ENCODE assay signal across 8 cellular contexts in the genomic region with DNA sequence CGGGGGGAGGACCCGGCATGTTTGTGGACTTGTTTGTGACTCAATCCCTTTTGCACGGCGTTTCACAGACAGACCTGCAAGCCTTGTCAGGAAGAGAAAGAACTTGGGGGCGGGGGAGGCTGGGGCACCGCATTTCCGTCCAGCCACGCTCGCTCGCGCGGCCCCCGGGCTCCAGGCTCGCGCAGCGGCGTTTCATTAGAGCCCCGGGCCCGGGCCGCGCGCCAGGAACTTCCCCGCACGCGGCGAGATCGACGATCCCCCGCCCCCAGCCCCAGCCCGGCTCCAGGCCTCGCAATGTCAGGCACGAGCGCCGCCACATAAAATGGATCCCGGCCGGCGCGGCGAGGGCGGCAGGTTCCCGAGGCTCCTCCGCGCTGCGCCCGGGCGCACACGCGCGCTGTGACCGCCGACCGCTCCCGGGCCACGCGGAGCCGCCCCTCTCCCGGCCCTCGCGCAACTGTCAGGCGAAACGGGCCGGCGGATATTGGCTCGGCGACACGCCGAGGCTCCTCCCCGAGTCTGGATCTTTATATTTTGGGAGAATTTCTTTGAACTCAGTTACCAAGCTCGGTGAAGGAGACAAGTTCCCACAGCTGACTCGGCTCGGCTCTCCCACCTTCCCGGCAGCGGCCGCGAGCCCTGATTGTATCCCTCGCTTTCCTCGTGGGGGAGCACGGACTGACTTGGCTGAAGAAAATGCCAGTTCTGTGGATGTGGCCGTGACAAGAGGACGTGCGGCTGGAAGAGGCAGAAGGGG. TPM values are rescaled to one million over a fixed set of nuclear protein-coding genes. Genes with fewer than 3 reads are reported as not detected.
DNase-seq lines count a peak whose midpoint lies in the region; ATAC-seq, FAIRE-seq and TF ChIP-seq lines count a peak whose summit lies in the region.

A gene (plus strand): TSS at position 557 of the 757 bp plus-strand sequence. CDS start 440 bp downstream, outside the sequence.

- H3K4me3 Mint-ChIP-seq in Caco-2 (ENCODE audit: unreplicated experiment) (peak within 1 kb of the TSS; percentile 97), chondrocyte (ENCODE audit: unreplicated experiment) (peak within 1 kb of the TSS; percentile 92)

- POLR2A ChIA-PET in Caco-2 (lab: Charles Lee) = interaction anchor here (0.6 kb wide), 1 partner anchor 452 kb away, joined by 7 read pairs; no protein-coding TSS in a partner anchor

- H3K36me3 Mint-ChIP-seq in Caco-2 (ENCODE audit: insufficient read depth, unreplicated experiment) (no peaks in the 10 kb centered on the region), chondrocyte (ENCODE audit: low read depth) (peaks cover 7% of the 10 kb centered on the region)

- CTCF ChIA-PET in Caco-2 (lab: Charles Lee) = interaction anchor here (1.4 to 2.6 kb wide), 3 partner anchors 226 to 500 kb away, joined by 5 to 15 read pairs (median 5); no protein-coding TSS in a partner anchor

- FAIRE-seq in HTR-8/SVneo (lab: Jason Lieb, UNC) (no peak), D721Med (lab: Jason Lieb, UNC) (no peak)

- TF ChIP-seq CTCF in Caco-2 (IDR thresholded peaks at IDR 0.05; ENCODE audit: insufficient read depth in 1 of 2, low read depth in 1 of 2, low read length in 1 of 2, severe bottlenecking in 1 of 2, unreplicated experiment in 1 of 2) (no peak), chondrocyte (IDR thresholded peaks at IDR 0.05) (peak; percentile 53), D721Med (IDR thresholded peaks at IDR 0.05; ENCODE audit: insufficient read depth, missing control alignments) (no peak)

- H3K27me3 Mint-ChIP-seq in Caco-2 (ENCODE audit: insufficient read depth, unreplicated experiment) (peaks cover 8% of the 10 kb centered on the region), chondrocyte (ENCODE audit: low read depth) (no peaks in the 10 kb centered on the region)

- no peak within 1 kb of the TSS for H3K27ac Mint-ChIP-seq in Caco-2 (ENCODE audit: unreplicated experiment)
- H3K27ac Mint-ChIP-seq in chondrocyte (ENCODE audit: unreplicated experiment) = peak within 1 kb of the TSS; percentile 92

- intact Hi-C loops in Caco-2 (cut with micrococcal nuclease; ENCODE audit: unreplicated experiment) = loop anchor here (5.0 to 10.0 kb wide), 8 partner anchors 108 to 700 kb away; no protein-coding TSS in a partner anchor

- peak within 1 kb of the TSS; percentile 63 for H3K4me3 ChIP-seq in Caco-2 (ENCODE audit: low read depth, low read length)

- H3K4me1 Mint-ChIP-seq in Caco-2 (ENCODE audit: low read depth, unreplicated experiment) (no peaks in the 10 kb centered on the region), chondrocyte (ENCODE audit: low read depth) (peaks cover 36% of the 10 kb centered on the region)

- no peaks in the 10 kb centered on the region; the same call in none of the 2 replicates for H3K27me3 ChIP-seq in Caco-2 (replicated peaks; ENCODE audit: control insufficient read depth, insufficient read depth, low read length)

- DNase-seq in Caco-2 = peak; percentile 54 to 62
- peak; percentile 37 for DNase-seq in HTR-8/SVneo (ENCODE audit: insufficient read length, low spot score)
- peak; percentile 32 for DNase-seq in SKM-1 (lab: John Stamatoyannopoulos, UW; ENCODE audit: unreplicated experiment)
- DNase-seq in chondrocyte (ENCODE audit: low spot score) = peak; percentile 64
- DNase-seq in kidney tubule cell (ENCODE audit: low spot score) = peak; percentile 74
- DNase-seq in stimulated activated CD4-positive, alpha-beta T cell treated with anti-CD3 and anti-CD28 coated beads, Interleukin-4, amount 100 ng/mL, for 1 hour = peak; percentile 43
- no peak for DNase-seq in D721Med (ENCODE audit: insufficient read length, low spot score)

- ATAC-seq in HG03460 (IDR thresholded peaks at IDR 0.05; ENCODE audit: unreplicated experiment) = no peak

- H3K9me3 Mint-ChIP-seq in Caco-2 (ENCODE audit: unreplicated experiment) = no peaks in the 10 kb centered on the region
- H3K9me3 Mint-ChIP-seq in chondrocyte (ENCODE audit: low read depth) = no peaks in the 10 kb centered on the region

- no TSS peak for BruUV-seq in Caco-2 (replicated peaks; lab: Mats Ljungman, UMichigan)

- peaks cover 8% of the 10 kb centered on the region for H3K4me1 ChIP-seq in Caco-2

- no peaks in the 10 kb centered on the region for H3K9me3 ChIP-seq in Caco-2

- no peaks in the 10 kb centered on the region for H3K36me3 ChIP-seq in Caco-2 (ENCODE audit: control insufficient read depth, insufficient read depth, low read length)

RNA-seq across cellular contexts. Expression of the gene that starts here (rescaled TPM):
- total RNA-seq in Caco-2 (2022) (4.9 and 6.2 TPM in 2 replicates), chondrocyte (32.7 to 47.0 TPM (median 46.0 TPM) in 3 replicates)
